Comparison of ENCODE assay signal across 21 cellular contexts in genomic region chr2:58502931-58503330, GRCh38.
"Had no signal": no experiment of that assay in that cellular context is flagged by ENCODE, and none has a peak within 500 bp of the region (broad histone marks: within the 10 kb centered on the region; RNA-seq: fewer than 3 reads in every experiment).

No MANE protein-coding gene starts in this region.

- H3K36me3 ChIP-seq: left ventricle myocardium inferior, lower lobe of right lung, right lobe of liver, tibial artery, upper lobe of left lung, uterus had no signal

- H3K9me3 ChIP-seq: left ventricle myocardium inferior, lower lobe of right lung, psoas muscle, right lobe of liver, tibial artery, upper lobe of left lung, uterus had no signal

- H3K79me2 ChIP-seq: hepatocyte had no signal

- H3K4me1 ChIP-seq: left ventricle myocardium inferior, lower lobe of right lung, psoas muscle, right lobe of liver, tibial artery, upper lobe of left lung, uterus had no signal

- H3K4me2 ChIP-seq: hepatocyte had no signal

- H2AFZ ChIP-seq: hepatocyte had no signal

- FAIRE-seq: endothelial cell of umbilical vein, kidney had no signal

- DNase-seq: effector CD4-positive, alpha-beta T cell; endodermal cell; erythroblast; foreskin melanocyte; head of caudate nucleus; kidney; left cardiac atrium; left ventricle myocardium inferior; lower lobe of right lung; midbrain; naive B cell; occipital lobe; psoas muscle; retina; right lobe of liver; stimulated activated CD4-positive, alpha-beta T cell treated with anti-CD3 and anti-CD28 coated beads, Interleukin-4, amount 100 ng/mL, for 1 hour; tibial artery; upper lobe of left lung; uterus had no signal

- ATAC-seq: left cardiac atrium, lower lobe of right lung, psoas muscle, right lobe of liver had no signal

- H3K27ac ChIP-seq: hepatocyte, left ventricle myocardium inferior, lower lobe of right lung, psoas muscle, right lobe of liver, tibial artery, upper lobe of left lung, uterus had no signal

- H3K27me3 ChIP-seq: hepatocyte, right lobe of liver, tibial artery, upper lobe of left lung, uterus had no signal

- H3K4me3 ChIP-seq: hepatocyte, left ventricle myocardium inferior, lower lobe of right lung, psoas muscle, right lobe of liver, tibial artery, upper lobe of left lung, uterus had no signal
